ENCODE assay signal across 8 cellular contexts in genomic region chr2:216412022-216412999, GRCh38. TPM values are rescaled to one million over a fixed set of nuclear protein-coding genes. Genes with fewer than 3 reads are reported as not detected.
DNase-seq lines count a peak whose midpoint lies in the region; ATAC-seq, FAIRE-seq and TF ChIP-seq lines count a peak whose summit lies in the region.

TSS of gene SMARCAL1 (plus strand) at chr2:216412484. CDS start at chr2:216414705, 2,221 bp downstream.

- H3K27me3 Mint-ChIP-seq in brain = peaks cover 15% of the 10 kb centered on the region

- peak within 1 kb of the TSS; percentile 73 for H3K27ac ChIP-seq in 22Rv1

- H3K4me1 Mint-ChIP-seq in brain = peaks cover 44% of the 10 kb centered on the region

- peak within 1 kb of the TSS; percentile 98 to 100 (median 100) for H3K27ac Mint-ChIP-seq in brain

- no peaks in the 10 kb centered on the region for H3K9me3 Mint-ChIP-seq in brain

- TF ChIP-seq CTCF in 22Rv1 (IDR thresholded peaks at IDR 0.05) = no peak
- TF ChIP-seq CTCF in brain (conservative IDR thresholded peaks at IDR 0.05) = no peak

- ATAC-seq in GM18520 (IDR thresholded peaks at IDR 0.05; ENCODE audit: unreplicated experiment) = peak; percentile 87
- peak; percentile 95 for ATAC-seq in HG03064 (IDR thresholded peaks at IDR 0.05; ENCODE audit: low read depth, unreplicated experiment)
- peak; percentile 98 for ATAC-seq in sciatic nerve

- H3K4me3 Mint-ChIP-seq in brain = peak within 1 kb of the TSS; percentile 95 to 99 (median 97)

- FAIRE-seq in TTC549 (lab: Jason Lieb, UNC) = peak; percentile 94

- peak; percentile 97 for DNase-seq in NCI-H2107 treated with DMSO at 0.1 percent for 48 hours (lab: John Stamatoyannopoulos, UW; ENCODE audit: unreplicated experiment)
- DNase-seq in iPS DF 19.7 (ENCODE audit: low read depth, low spot score) = peak; percentile 92
- peak; percentile 100 for DNase-seq in sciatic nerve (ENCODE audit: low spot score)

- intact Hi-C loops in sciatic nerve (cut with DNase I) = no loop called here

- H3K36me3 Mint-ChIP-seq in brain = peaks cover 19% of the 10 kb centered on the region

RNA-seq across cellular contexts. Expression of gene SMARCAL1, which starts in this region (rescaled TPM):
- polyA plus RNA-seq in brain (ENCODE audit: insufficient read depth, low read depth, low replicate concordance) = 24.2 TPM
- total RNA-seq in sciatic nerve = 30.2 TPM

Comparison
In these comparisons a context has a peak if more than half of its experiments do, and no peak if none do; other contexts are left out.
1. Peak in every context shown above with its lines: DNase-seq, ATAC-seq and H3K27ac ChIP-seq.